In genomic region chr22:39433476-39434242, GRCh38 we compare ENCODE assay signal across 19 cellular contexts. TPM values are rescaled to one million over a fixed set of nuclear protein-coding genes. Genes with fewer than 3 reads are reported as not detected.
DNase-seq lines count a peak whose midpoint lies in the region; ATAC-seq and TF ChIP-seq lines count a peak whose summit lies in the region.
"Had no signal": no experiment of that assay in that cellular context is flagged by ENCODE, and none has a peak within 500 bp of the region (broad histone marks: within the 10 kb centered on the region; RNA-seq: fewer than 3 reads in every experiment).

No MANE protein-coding gene starts in this region.

- TF ChIP-seq CTCF in neural crest cell (conservative IDR thresholded peaks at IDR 0.05) (no peak), A673 (conservative IDR thresholded peaks at IDR 0.05; ENCODE audit: low read depth, low read length) (no peak)

- no peaks in the 10 kb centered on the region for H3K27me3 Mint-ChIP-seq in activated naive CD8-positive, alpha-beta T cell treated with anti-CD3 and anti-CD28 coated beads, Interleukin-2, amount 10 ng/mL, durations not matched to agents 7 days and 5 days
- H3K27me3 Mint-ChIP-seq in activated naive CD8-positive, alpha-beta T cell treated with anti-CD3 and anti-CD28 coated beads for 36 hours, result peaks cover 4% of the 10 kb centered on the region
- H3K27me3 Mint-ChIP-seq in neural crest cell (ENCODE audit: low read depth), result peaks cover 3% of the 10 kb centered on the region
- H3K27me3 Mint-ChIP-seq: dendritic cell treated with granulocyte-macrophage colony-stimulating factor and Interleukin-4, amounts not matched to agents 40 ng/mL and 50 ng/mL, for 4 days had no signal

- no peak for DNase-seq in activated naive CD8-positive, alpha-beta T cell treated with anti-CD3 and anti-CD28 coated beads, Interleukin-2, amount 10 ng/mL, durations not matched to agents 7 days and 5 days
- no peak for DNase-seq in activated naive CD8-positive, alpha-beta T cell treated with anti-CD3 and anti-CD28 coated beads for 36 hours
- DNase-seq in cerebellum (ENCODE audit: low spot score), result peak; percentile 48
- no peak for DNase-seq in neural crest cell (ENCODE audit: low read depth, low spot score)
- DNase-seq in superior temporal gyrus (ENCODE audit: extremely low spot score), result peak; percentile 76
- DNase-seq in NCI-H1436 (lab: John Stamatoyannopoulos, UW), result no peak
- no peak for DNase-seq in A673 (ENCODE audit: low spot score)
- DNase-seq: activated CD4-positive, alpha-beta T cell treated with anti-CD3 and anti-CD28 coated beads for 4 hours; GOT3; left colon; NCI-H1417; NCI-H524 treated with DMSO at 0.1 percent for 48 hours; sigmoid colon; stimulated activated naive CD4-positive, alpha-beta T cell; trophoblast cell had no signal

- peaks cover 23% of the 10 kb centered on the region for H3K36me3 ChIP-seq in A673 (ENCODE audit: insufficient read depth, low read length, poor library complexity, severe bottlenecking)

- H3K9me3 ChIP-seq in A673 (ENCODE audit: low read depth, low read length, poor library complexity, severe bottlenecking), result no peaks in the 10 kb centered on the region
- H3K9me3 ChIP-seq: neutrophil, sigmoid colon had no signal

- CTCF ChIA-PET in A673 (lab: Charles Lee), result no interaction called here

- H3K4me3 ChIP-seq in A673 (ENCODE audit: low read depth, low read length, poor library complexity, severe bottlenecking), result no peak overlapping the region
- H3K4me3 ChIP-seq: sigmoid colon had no signal

- H3K4me3 Mint-ChIP-seq in activated naive CD8-positive, alpha-beta T cell treated with anti-CD3 and anti-CD28 coated beads, Interleukin-2, amount 10 ng/mL, durations not matched to agents 7 days and 5 days, result no peak overlapping the region
- no peak overlapping the region for H3K4me3 Mint-ChIP-seq in activated naive CD8-positive, alpha-beta T cell treated with anti-CD3 and anti-CD28 coated beads for 36 hours
- H3K4me3 Mint-ChIP-seq in neural crest cell, result no peak overlapping the region
- H3K4me3 Mint-ChIP-seq: dendritic cell treated with granulocyte-macrophage colony-stimulating factor and Interleukin-4, amounts not matched to agents 40 ng/mL and 50 ng/mL, for 4 days; mesothelial cell of epicardium had no signal

- POLR2A ChIA-PET in activated naive CD8-positive, alpha-beta T cell treated with anti-CD3 and anti-CD28 coated beads, Interleukin-2, amount 10 ng/mL, durations not matched to agents 7 days and 5 days (lab: Charles Lee), result interaction anchor here (0.6 kb wide), 1 partner anchor 24 kb away, joined by 3 read pairs; no protein-coding TSS in a partner anchor
- POLR2A ChIA-PET in A673 (lab: Charles Lee; ENCODE audit: low non-redundant PET), result no interaction called here

- H3K27me3 ChIP-seq in A673 (replicated peaks; ENCODE audit: insufficient read depth, low read depth, low read length, poor library complexity), result no peaks in the 10 kb centered on the region

- peak overlapping the region; percentile 57 for H3K27ac Mint-ChIP-seq in activated naive CD8-positive, alpha-beta T cell treated with anti-CD3 and anti-CD28 coated beads, Interleukin-2, amount 10 ng/mL, durations not matched to agents 7 days and 5 days
- no peak overlapping the region for H3K27ac Mint-ChIP-seq in activated naive CD8-positive, alpha-beta T cell treated with anti-CD3 and anti-CD28 coated beads for 36 hours
- H3K27ac Mint-ChIP-seq in neural crest cell (ENCODE audit: unreplicated experiment), result peak overlapping the region; percentile 71
- H3K27ac Mint-ChIP-seq: dendritic cell treated with granulocyte-macrophage colony-stimulating factor and Interleukin-4, amounts not matched to agents 40 ng/mL and 50 ng/mL, for 4 days; mesothelial cell of epicardium had no signal

- H3K36me3 Mint-ChIP-seq in activated naive CD8-positive, alpha-beta T cell treated with anti-CD3 and anti-CD28 coated beads, Interleukin-2, amount 10 ng/mL, durations not matched to agents 7 days and 5 days, result no peaks in the 10 kb centered on the region
- H3K36me3 Mint-ChIP-seq in activated naive CD8-positive, alpha-beta T cell treated with anti-CD3 and anti-CD28 coated beads for 36 hours, result no peaks in the 10 kb centered on the region
- H3K36me3 Mint-ChIP-seq in neural crest cell (ENCODE audit: low read depth), result no peaks in the 10 kb centered on the region

- intact Hi-C loops in A673 (cut with micrococcal nuclease; ENCODE audit: unreplicated experiment), result no loop called here

- H3K4me1 ChIP-seq in A673 (ENCODE audit: insufficient read depth, low read length, poor library complexity, severe bottlenecking), result peaks cover 15% of the 10 kb centered on the region

- peaks cover 11% of the 10 kb centered on the region for H3K4me1 Mint-ChIP-seq in activated naive CD8-positive, alpha-beta T cell treated with anti-CD3 and anti-CD28 coated beads, Interleukin-2, amount 10 ng/mL, durations not matched to agents 7 days and 5 days
- peaks cover 6% of the 10 kb centered on the region for H3K4me1 Mint-ChIP-seq in activated naive CD8-positive, alpha-beta T cell treated with anti-CD3 and anti-CD28 coated beads for 36 hours
- H3K4me1 Mint-ChIP-seq in neural crest cell, result peaks cover 25% of the 10 kb centered on the region

- H3K9me3 Mint-ChIP-seq in activated naive CD8-positive, alpha-beta T cell treated with anti-CD3 and anti-CD28 coated beads, Interleukin-2, amount 10 ng/mL, durations not matched to agents 7 days and 5 days, result no peaks in the 10 kb centered on the region
- no peaks in the 10 kb centered on the region for H3K9me3 Mint-ChIP-seq in activated naive CD8-positive, alpha-beta T cell treated with anti-CD3 and anti-CD28 coated beads for 36 hours
- no peaks in the 10 kb centered on the region for H3K9me3 Mint-ChIP-seq in neural crest cell
- H3K9me3 Mint-ChIP-seq: dendritic cell treated with granulocyte-macrophage colony-stimulating factor and Interleukin-4, amounts not matched to agents 40 ng/mL and 50 ng/mL, for 4 days; mesothelial cell of epicardium had no signal

- no peak overlapping the region for H3K27ac ChIP-seq in A673 (ENCODE audit: low read depth, low read length, poor library complexity, severe bottlenecking)
- H3K27ac ChIP-seq: neutrophil had no signal

- BruUV-seq in A673 (replicated peaks; lab: Mats Ljungman, UMichigan), result no TSS peak

- ATAC-seq in activated naive CD8-positive, alpha-beta T cell treated with anti-CD3 and anti-CD28 coated beads, Interleukin-2, amount 10 ng/mL, durations not matched to agents 7 days and 5 days (ENCODE audit: low read depth), result no peak
- no peak for ATAC-seq in GM18517 (IDR thresholded peaks at IDR 0.05; ENCODE audit: unreplicated experiment)
- ATAC-seq: left colon had no signal

RNA-seq across cellular contexts. Expression of gene MGAT3, which starts 23.2 kb away (rescaled TPM):
- 1 to 10 TPM; 7.0 to 7.2 TPM for total RNA-seq in activated naive CD8-positive, alpha-beta T cell treated with anti-CD3 and anti-CD28 coated beads, Interleukin-2, amount 10 ng/mL, durations not matched to agents 7 days and 5 days
- 1 to 10 TPM; 1.0 to 1.2 TPM for total RNA-seq in activated naive CD8-positive, alpha-beta T cell treated with anti-CD3 and anti-CD28 coated beads for 36 hours
- total RNA-seq in cerebellum, result 26.0 TPM
- 20.3 and 23.5 TPM in 2 replicates for total RNA-seq in neural crest cell
- 2.7 and 5.8 TPM in 2 replicates for total RNA-seq in A673 (2021)

RNA-seq across cellular contexts. Expression of gene TAB1, which starts 34.1 kb away (rescaled TPM):
- total RNA-seq in activated naive CD8-positive, alpha-beta T cell treated with anti-CD3 and anti-CD28 coated beads, Interleukin-2, amount 10 ng/mL, durations not matched to agents 7 days and 5 days, result 10 to 100 TPM; 37.4 to 39.9 TPM
- total RNA-seq in activated naive CD8-positive, alpha-beta T cell treated with anti-CD3 and anti-CD28 coated beads for 36 hours, result 10 to 100 TPM; 17.1 to 18.2 TPM
- total RNA-seq in cerebellum, result 16.6 TPM
- 33.8 and 38.3 TPM in 2 replicates for total RNA-seq in neural crest cell
- total RNA-seq in A673 (2021), result 27.0 and 38.2 TPM in 2 replicates

Comparison
In these comparisons a context has a peak if more than half of its experiments do, and no peak if none do; other contexts are left out.
1. DNase-seq: peak in cerebellum (single experiment) and superior temporal gyrus (single experiment); none in activated naive CD8-positive, alpha-beta T cell treated with anti-CD3 and anti-CD28 coated beads, Interleukin-2, amount 10 ng/mL, durations not matched to agents 7 days and 5 days (single experiment), activated naive CD8-positive, alpha-beta T cell treated with anti-CD3 and anti-CD28 coated beads for 36 hours (single experiment), neural crest cell (single experiment), NCI-H1436 (single experiment) and A673 (single experiment).